ENCODE assay signal across 14 cellular contexts in the genomic region with DNA sequence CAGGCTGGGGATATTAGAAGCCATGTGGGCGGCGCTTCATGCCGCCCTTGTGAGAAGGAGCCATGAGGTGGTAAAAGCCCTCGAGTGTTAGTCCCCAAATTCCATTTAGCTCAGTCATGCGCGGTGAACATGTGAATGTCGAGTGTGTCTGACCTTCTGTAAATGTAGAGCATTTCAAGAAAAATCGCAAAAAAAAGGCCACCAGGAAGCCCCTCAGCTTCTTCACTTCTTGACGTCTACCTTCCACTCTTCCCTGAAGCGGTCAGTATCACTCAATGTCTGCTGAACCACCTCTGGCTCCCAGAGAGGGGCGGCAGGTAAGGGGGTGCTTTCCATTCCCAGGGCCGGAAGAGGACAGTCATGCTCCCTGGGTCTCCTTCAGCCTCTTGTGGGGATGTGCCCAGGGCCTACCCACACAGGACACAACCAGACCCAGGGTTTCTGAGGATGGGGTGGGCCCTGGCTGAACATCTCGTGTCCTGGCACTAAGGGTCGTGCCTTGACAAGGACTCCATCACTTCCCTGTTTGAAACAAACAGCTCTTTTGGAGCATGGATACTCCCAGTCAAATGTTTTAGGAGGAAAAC.
DNase-seq lines count a peak whose midpoint lies in the region; ATAC-seq and TF ChIP-seq lines count a peak whose summit lies in the region.
"Had no signal": no experiment of that assay in that cellular context is flagged by ENCODE, and none has a peak within 500 bp of the region (broad histone marks: within the 10 kb centered on the region; RNA-seq: fewer than 3 reads in every experiment).

No MANE protein-coding gene starts in this region.

- no peak overlapping the region for H3K27ac Mint-ChIP-seq in stimulated activated naive CD8-positive, alpha-beta T cell treated with anti-CD3 and anti-CD28 coated beads, Interleukin-15, amount 100 ng/mL, for 72 hours
- no peak overlapping the region for H3K27ac Mint-ChIP-seq in endothelial cell (ENCODE audit: unreplicated experiment)
- H3K27ac Mint-ChIP-seq: CD4-positive, CD25-positive, alpha-beta regulatory T cell; GM23338 had no signal

- H3K27ac ChIP-seq in neuronal stem cell (replicated peaks; ENCODE audit: low read length) (no peak overlapping the region), stomach (no peak overlapping the region)
- H3K27ac ChIP-seq: BLaER1 treated with 17β-estradiol and CSF1 and Interleukin-3, amounts not matched to agents 10 nM and 100 nM had no signal

- no peaks in the 10 kb centered on the region for H3K4me1 ChIP-seq in neuronal stem cell (ENCODE audit: control insufficient read depth in 2 of 2, insufficient read depth in 1 of 2, low read depth in 1 of 2, low read length in 2 of 2)
- no peaks in the 10 kb centered on the region for H3K4me1 ChIP-seq in stomach
- H3K4me1 ChIP-seq: BLaER1 treated with 17β-estradiol and CSF1 and Interleukin-3, amounts not matched to agents 10 nM and 100 nM had no signal

- H3K4me3 Mint-ChIP-seq in stimulated activated naive CD8-positive, alpha-beta T cell treated with anti-CD3 and anti-CD28 coated beads, Interleukin-15, amount 100 ng/mL, for 72 hours: no peak overlapping the region
- no peak overlapping the region for H3K4me3 Mint-ChIP-seq in endothelial cell (ENCODE audit: unreplicated experiment)
- H3K4me3 Mint-ChIP-seq: CD4-positive, CD25-positive, alpha-beta regulatory T cell; GM23338 had no signal

- TF ChIP-seq EP300 in stomach (IDR thresholded peaks at IDR 0.05): no peak

- H3K79me1 ChIP-seq in neuronal stem cell (ENCODE audit: low read depth, low read length): no peaks in the 10 kb centered on the region

- no peaks in the 10 kb centered on the region for H3K9me3 ChIP-seq in neuronal stem cell (replicated peaks in 1 of 2; ENCODE audit: control insufficient read depth in 2 of 2, insufficient read depth in 1 of 2, low read depth in 1 of 2, low read length in 2 of 2)
- no peaks in the 10 kb centered on the region for H3K9me3 ChIP-seq in stomach
- H3K9me3 ChIP-seq: BLaER1 treated with 17β-estradiol and CSF1 and Interleukin-3, amounts not matched to agents 10 nM and 100 nM had no signal

- no peak overlapping the region for H2AFZ ChIP-seq in neuronal stem cell (ENCODE audit: low read length)
- H2AFZ ChIP-seq: GM23338 had no signal

- H2BK120ac ChIP-seq in neuronal stem cell (ENCODE audit: low read depth, low read length): no peak overlapping the region

- no peak overlapping the region for H4K91ac ChIP-seq in neuronal stem cell (ENCODE audit: low read depth, low read length, poor library complexity)

- no peaks in the 10 kb centered on the region for H3K9me3 Mint-ChIP-seq in stimulated activated naive CD8-positive, alpha-beta T cell treated with anti-CD3 and anti-CD28 coated beads, Interleukin-15, amount 100 ng/mL, for 72 hours
- no peaks in the 10 kb centered on the region for H3K9me3 Mint-ChIP-seq in endothelial cell (ENCODE audit: unreplicated experiment)
- H3K9me3 Mint-ChIP-seq: CD4-positive, CD25-positive, alpha-beta regulatory T cell; GM23338 had no signal

- H3K23ac ChIP-seq in neuronal stem cell (ENCODE audit: low read depth, low read length, poor library complexity): peak overlapping the region; percentile 62

- H2BK12ac ChIP-seq in neuronal stem cell (ENCODE audit: low read length): no peak overlapping the region

- H3K4me3 ChIP-seq in neuronal stem cell (ENCODE audit: low read length in 2 of 2) (no peak overlapping the region), stomach (no peak overlapping the region)
- H3K4me3 ChIP-seq: BLaER1 treated with 17β-estradiol and CSF1 and Interleukin-3, amounts not matched to agents 10 nM and 100 nM; GM23338 had no signal

- TF ChIP-seq CTCF in stomach (IDR thresholded peaks at IDR 0.05) (no peak), endothelial cell (IDR thresholded peaks at IDR 0.05; ENCODE audit: unreplicated experiment) (no peak)

- no peaks in the 10 kb centered on the region for H3K36me3 ChIP-seq in neuronal stem cell (replicated peaks in 1 of 2; ENCODE audit: control insufficient read depth in 2 of 2, insufficient read depth in 2 of 2, low read length in 2 of 2)
- no peaks in the 10 kb centered on the region for H3K36me3 ChIP-seq in stomach
- H3K36me3 ChIP-seq: BLaER1 treated with 17β-estradiol and CSF1 and Interleukin-3, amounts not matched to agents 10 nM and 100 nM had no signal

- no peak overlapping the region for H3K14ac ChIP-seq in neuronal stem cell (ENCODE audit: low read length)

- WGBS in neuronal stem cell (ENCODE audit: extremely low coverage in 2 of 2, insufficient read length in 2 of 2, insufficient replicate concordance in 1 of 2), 2 donors: no CpG with 5 or more reads among the region's 14 CpGs
- 85 to 93% (median 88%) methylated on average over 14 of the region's 14 CpGs for WGBS in stomach, 5 donors

- H3K27me3 ChIP-seq in neuronal stem cell (ENCODE audit: control insufficient read depth in 3 of 3, insufficient read depth in 3 of 3, low read depth in 1 of 3, low read length in 3 of 3) (peaks cover 0 to 4% (median 2%) of the 10 kb centered on the region in 3 experiments), stomach (no peaks in the 10 kb centered on the region)
- H3K27me3 ChIP-seq: BLaER1 treated with 17β-estradiol and CSF1 and Interleukin-3, amounts not matched to agents 10 nM and 100 nM had no signal

- no peak overlapping the region for H3K9ac ChIP-seq in neuronal stem cell (ENCODE audit: low read depth, low read length, poor library complexity)
- H3K9ac ChIP-seq: BLaER1 treated with 17β-estradiol and CSF1 and Interleukin-3, amounts not matched to agents 10 nM and 100 nM had no signal

- H3K4me2 ChIP-seq in neuronal stem cell (ENCODE audit: insufficient read depth, low read length, poor library complexity, severe bottlenecking): no peak overlapping the region
- H3K4me2 ChIP-seq: BLaER1 treated with 17β-estradiol and CSF1 and Interleukin-3, amounts not matched to agents 10 nM and 100 nM; GM23338 had no signal

- TF ChIP-seq POLR2A in stomach (IDR thresholded peaks at IDR 0.05): no peak

- peak; percentile 9 for ATAC-seq in stimulated activated naive CD8-positive, alpha-beta T cell treated with anti-CD3 and anti-CD28 coated beads, Interleukin-15, Interleukin-2, amounts not matched to agents 100 U/mL and 50 U/mL, for 24 hours
- ATAC-seq in stimulated activated naive CD8-positive, alpha-beta T cell treated with anti-CD3 and anti-CD28 coated beads, Interleukin-15, amount 100 ng/mL, for 72 hours: no peak
- ATAC-seq: GM23338 had no signal

- no peak for DNase-seq in stimulated activated naive CD8-positive, alpha-beta T cell treated with anti-CD3 and anti-CD28 coated beads, Interleukin-15, Interleukin-2, amounts not matched to agents 100 U/mL and 50 U/mL, for 24 hours
- no peak for DNase-seq in stimulated activated naive CD8-positive, alpha-beta T cell treated with anti-CD3 and anti-CD28 coated beads, Interleukin-15, amount 100 ng/mL, for 72 hours
- DNase-seq in neuronal stem cell (ENCODE audit: low spot score): no peak
- DNase-seq in stomach: peak; percentile 16
- no peak for DNase-seq in NCI-H128 (lab: John Stamatoyannopoulos, UW; ENCODE audit: unreplicated experiment)
- DNase-seq in NCI-H1048 (lab: John Stamatoyannopoulos, UW): no peak
- DNase-seq in endothelial cell (ENCODE audit: low spot score): no peak
- DNase-seq: ACHN; Calu3; CD4-positive, CD25-positive, alpha-beta regulatory T cell; DMS 273 treated with DMSO at 0.1 percent for 48 hours; H7 had no signal

- intact Hi-C loops in stomach (cut with DNase I; ENCODE audit: low total_unique reads): no loop called here

- no peak overlapping the region for H2BK15ac ChIP-seq in neuronal stem cell (ENCODE audit: low read length)

- no peaks in the 10 kb centered on the region for H3K4me1 Mint-ChIP-seq in stimulated activated naive CD8-positive, alpha-beta T cell treated with anti-CD3 and anti-CD28 coated beads, Interleukin-15, amount 100 ng/mL, for 72 hours
- peaks cover 6% of the 10 kb centered on the region for H3K4me1 Mint-ChIP-seq in endothelial cell (ENCODE audit: unreplicated experiment)
- H3K4me1 Mint-ChIP-seq: CD4-positive, CD25-positive, alpha-beta regulatory T cell had no signal

- no peak overlapping the region for H2AK5ac ChIP-seq in neuronal stem cell (ENCODE audit: low read depth, low read length)

- no peaks in the 10 kb centered on the region for H3K27me3 Mint-ChIP-seq in stimulated activated naive CD8-positive, alpha-beta T cell treated with anti-CD3 and anti-CD28 coated beads, Interleukin-15, amount 100 ng/mL, for 72 hours
- H3K27me3 Mint-ChIP-seq in endothelial cell (ENCODE audit: unreplicated experiment): no peaks in the 10 kb centered on the region

- H3K18ac ChIP-seq in neuronal stem cell (ENCODE audit: low read length): no peak overlapping the region

- no peak overlapping the region for H3K4ac ChIP-seq in neuronal stem cell (ENCODE audit: low read length)

- no peak overlapping the region for H4K8ac ChIP-seq in neuronal stem cell (ENCODE audit: low read depth, low read length)

- H3K36me3 Mint-ChIP-seq in endothelial cell (ENCODE audit: low read depth, unreplicated experiment): no peaks in the 10 kb centered on the region
- H3K36me3 Mint-ChIP-seq: CD4-positive, CD25-positive, alpha-beta regulatory T cell had no signal

- H2BK5ac ChIP-seq in neuronal stem cell (ENCODE audit: low read length): no peak overlapping the region
